ENCODE assay signal across 10 cellular contexts in the genomic region with DNA sequence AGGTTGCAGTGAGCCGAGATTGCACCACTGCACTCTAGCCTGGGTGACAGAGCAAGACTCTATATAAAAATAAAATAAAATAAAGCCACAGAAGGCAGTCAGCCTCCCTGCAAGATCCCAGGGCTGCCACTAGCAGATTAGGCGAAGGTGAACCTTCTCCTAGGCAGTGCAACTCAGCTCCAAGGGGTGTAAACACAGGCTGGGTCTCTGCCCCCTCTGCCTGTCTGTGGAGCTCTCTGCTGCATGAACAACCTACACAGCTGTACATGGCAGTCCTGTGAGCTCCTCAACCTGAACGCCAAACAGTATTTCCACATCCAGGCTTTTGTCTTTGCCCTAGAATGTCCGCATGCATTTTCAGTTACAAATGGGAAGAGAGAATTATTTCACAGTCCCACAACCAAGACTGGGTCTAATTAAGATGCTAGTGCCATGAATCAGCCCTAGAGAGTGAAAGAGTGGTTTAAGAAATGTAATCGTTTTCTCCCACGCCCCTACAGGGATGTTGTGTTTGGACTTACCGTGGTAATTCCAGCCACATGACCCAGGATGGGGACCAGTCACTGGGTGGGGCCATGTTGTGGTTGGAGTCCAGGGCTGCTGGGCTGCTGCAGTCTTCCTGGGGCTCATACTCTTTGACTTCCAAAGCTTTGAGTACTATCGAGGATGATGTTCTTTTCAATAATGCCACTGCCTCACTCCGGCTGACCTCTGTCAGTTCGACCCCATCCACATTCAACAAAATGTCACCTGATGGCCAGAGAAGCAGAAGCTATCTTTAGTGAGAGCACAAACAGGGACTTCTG.
DNase-seq lines count a peak whose midpoint lies in the region; ATAC-seq and TF ChIP-seq lines count a peak whose summit lies in the region.
"Had no signal": no experiment of that assay in that cellular context is flagged by ENCODE, and none has a peak within 500 bp of the region (broad histone marks: within the 10 kb centered on the region; RNA-seq: fewer than 3 reads in every experiment).

No MANE protein-coding gene starts in this region.

- H3K27me3 Mint-ChIP-seq in CD4-positive, alpha-beta T cell = no peaks in the 10 kb centered on the region

- CTCF ChIA-PET in CD4-positive, alpha-beta T cell (lab: Charles Lee) = no interaction called here

- H3K9ac ChIP-seq in Karpas-422 (ENCODE audit: low read length) = no peak overlapping the region

- no peak overlapping the region for H3K4me3 ChIP-seq in MG63
- H3K4me3 ChIP-seq in coronary artery = no peak overlapping the region
- H3K4me3 ChIP-seq in mesodermal cell (ENCODE audit: extremely low read depth, insufficient read depth, low read length, poor library complexity, severe bottlenecking) = no peak overlapping the region
- no peak overlapping the region for H3K4me3 ChIP-seq in Karpas-422 (ENCODE audit: low read length)

- H3K4me2 ChIP-seq in Karpas-422 (ENCODE audit: low read depth, low read length, poor library complexity, severe bottlenecking) = no peak overlapping the region

- 79 to 94% methylated on average over 6 of the region's 10 CpGs for WGBS in mesodermal cell (ENCODE audit: insufficient coverage in 2 of 2), 2 experiments

- H3K27ac Mint-ChIP-seq in activated naive CD4-positive, alpha-beta T cell treated with anti-CD3 and anti-CD28 coated beads, Interleukin-2, amount 50 U/mL, for 72 hours = no peak overlapping the region
- H3K27ac Mint-ChIP-seq in CD4-positive, alpha-beta T cell = no peak overlapping the region

- H3K4me1 Mint-ChIP-seq in CD4-positive, alpha-beta T cell (ENCODE audit: low read depth) = no peaks in the 10 kb centered on the region

- H3K36me3 ChIP-seq in MG63 = peaks cover 25% of the 10 kb centered on the region
- H3K36me3 ChIP-seq in mesodermal cell (ENCODE audit: control insufficient read depth, insufficient read depth, low read length) = no peaks in the 10 kb centered on the region
- no peaks in the 10 kb centered on the region for H3K36me3 ChIP-seq in Karpas-422 (ENCODE audit: insufficient read depth, low read length)

- no peaks in the 10 kb centered on the region for H3K36me3 Mint-ChIP-seq in activated naive CD4-positive, alpha-beta T cell treated with anti-CD3 and anti-CD28 coated beads, Interleukin-2, amount 50 U/mL, for 72 hours
- no peaks in the 10 kb centered on the region for H3K36me3 Mint-ChIP-seq in CD4-positive, alpha-beta T cell (ENCODE audit: low read depth)

- intact Hi-C loops in CD4-positive, alpha-beta T cell (cut with DNase I, micrococcal nuclease) = no loop called here

- POLR2A ChIA-PET in CD4-positive, alpha-beta T cell (lab: Charles Lee) = no interaction called here

- H4K20me1 ChIP-seq in Karpas-422 (ENCODE audit: insufficient read depth, low read depth, low read length) = no peaks in the 10 kb centered on the region

- H3K4me3 Mint-ChIP-seq in CD4-positive, alpha-beta T cell = no peak overlapping the region

- H3K9me3 Mint-ChIP-seq in activated naive CD4-positive, alpha-beta T cell treated with anti-CD3 and anti-CD28 coated beads, Interleukin-2, amount 50 U/mL, for 72 hours = peaks cover 0 to 13% of the 10 kb centered on the region in 2 donors
- peaks cover 14% of the 10 kb centered on the region for H3K9me3 Mint-ChIP-seq in CD4-positive, alpha-beta T cell

- no peak overlapping the region for H2AFZ ChIP-seq in Karpas-422 (ENCODE audit: low read length)

- DNase-seq in AG20443 (ENCODE audit: low spot score) (peak; percentile 91), MG63 (peak; percentile 99), coronary artery (ENCODE audit: low spot score) (peak; percentile 75), Karpas-422 (no peak)
- no peak for DNase-seq in activated naive CD4-positive, alpha-beta T cell treated with anti-CD3 and anti-CD28 coated beads, Interleukin-2, amount 50 U/mL, for 72 hours (ENCODE audit: low spot score in 2 of 2)
- DNase-seq in CD4-positive, alpha-beta T cell = no peak
- DNase-seq: NCI-H1417, RPMI8226 had no signal

- peak overlapping the region in 1 of 2 donors; percentile 42 for H3K27ac ChIP-seq in coronary artery
- peak overlapping the region; percentile 43 for H3K27ac ChIP-seq in mesodermal cell (ENCODE audit: low read depth, low read length, severe bottlenecking)
- no peak overlapping the region for H3K27ac ChIP-seq in Karpas-422 (ENCODE audit: low read length)
- no peak overlapping the region for H3K27ac ChIP-seq in CD4-positive, alpha-beta T cell (ENCODE audit: low read depth, low read length)

- no peaks in the 10 kb centered on the region for H3K9me2 ChIP-seq in Karpas-422 (replicated peaks; ENCODE audit: insufficient read depth, low read length)

- peaks cover 4% of the 10 kb centered on the region for H3K9me3 ChIP-seq in MG63
- H3K9me3 ChIP-seq in mesodermal cell (ENCODE audit: control insufficient read depth, low read length) = no peaks in the 10 kb centered on the region
- H3K9me3 ChIP-seq in Karpas-422 (ENCODE audit: low read length) = no peaks in the 10 kb centered on the region
- H3K9me3 ChIP-seq in CD4-positive, alpha-beta T cell (ENCODE audit: control insufficient read depth, low read length) = no peaks in the 10 kb centered on the region

- H3K4me1 ChIP-seq in mesodermal cell (ENCODE audit: control insufficient read depth, insufficient read depth, low read length, poor library complexity, severe bottlenecking) (peaks cover 13% of the 10 kb centered on the region), Karpas-422 (ENCODE audit: low read length) (no peaks in the 10 kb centered on the region)

- H3K79me2 ChIP-seq in Karpas-422 (ENCODE audit: low read length) = no peaks in the 10 kb centered on the region

- no peak for TF ChIP-seq CTCF in coronary artery (IDR thresholded peaks at IDR 0.05)
- no peak for TF ChIP-seq CTCF in CD4-positive, alpha-beta T cell (IDR thresholded peaks at IDR 0.05)

- H3K27me3 ChIP-seq in MG63 (no peaks in the 10 kb centered on the region), Karpas-422 (ENCODE audit: low read length) (no peaks in the 10 kb centered on the region)
- no peaks in the 10 kb centered on the region for H3K27me3 ChIP-seq in CD4-positive, alpha-beta T cell (ENCODE audit: control insufficient read depth, insufficient read depth, low read length)

- ATAC-seq in activated naive CD4-positive, alpha-beta T cell treated with anti-CD3 and anti-CD28 coated beads, Interleukin-2, amount 50 U/mL, for 72 hours = no peak
- ATAC-seq in CD4-positive, alpha-beta T cell (ENCODE audit: poor library complexity) = no peak
- ATAC-seq in GM21515 (IDR thresholded peaks at IDR 0.05; ENCODE audit: unreplicated experiment) = no peak

Comparison
In these comparisons a context has a peak if more than half of its experiments do, and no peak if none do; other contexts are left out.
1. DNase-seq: peak in AG20443 (single experiment), MG63 (single experiment) and coronary artery (single experiment); none in activated naive CD4-positive, alpha-beta T cell treated with anti-CD3 and anti-CD28 coated beads, Interleukin-2, amount 50 U/mL, for 72 hours (0 of 2), Karpas-422 (single experiment) and CD4-positive, alpha-beta T cell (0 of 10).